Comparison of ENCODE assay signal across 1 cellular context in genomic region chr5:119379929-119380328, GRCh38.
TF ChIP-seq lines count a peak whose summit lies in the region.

No MANE protein-coding gene starts in this region.

TF ChIP-seq in WTC11, 78 proteins besides CTCF, POLR2A, EP300 and RAD21 (continued from another document):
- no peak for TF ChIP-seq ZNF532 (CRISPR knock-in tag; IDR thresholded peaks at IDR 0.05; ENCODE audit: borderline replicate concordance)
- TF ChIP-seq TCF7 (CRISPR knock-in tag; IDR thresholded peaks at IDR 0.05; ENCODE audit: low read depth) = no peak
- no peak for TF ChIP-seq OVOL2 (CRISPR knock-in tag; IDR thresholded peaks at IDR 0.05; ENCODE audit: borderline replicate concordance)
- TF ChIP-seq PRRX2 (CRISPR knock-in tag; IDR thresholded peaks at IDR 0.05) = no peak
- TF ChIP-seq FOXK1 (CRISPR knock-in tag; IDR thresholded peaks at IDR 0.05) = no peak
- no peak for TF ChIP-seq PRDM15 (CRISPR knock-in tag; IDR thresholded peaks at IDR 0.05)
- no peak for TF ChIP-seq TP53 (CRISPR knock-in tag; IDR thresholded peaks at IDR 0.05)
- no peak for TF ChIP-seq GABPB1 (CRISPR knock-in tag; IDR thresholded peaks at IDR 0.05)
- TF ChIP-seq ZNF232 (CRISPR knock-in tag; IDR thresholded peaks at IDR 0.05) = no peak
- TF ChIP-seq FOXP1 (CRISPR knock-in tag; IDR thresholded peaks at IDR 0.05; ENCODE audit: borderline replicate concordance) = no peak
- no peak for TF ChIP-seq TEAD1 (CRISPR knock-in tag; IDR thresholded peaks at IDR 0.05)
- no peak for TF ChIP-seq ARID4B (CRISPR knock-in tag; IDR thresholded peaks at IDR 0.05; ENCODE audit: borderline replicate concordance)
- no peak for TF ChIP-seq MAX (CRISPR knock-in tag; IDR thresholded peaks at IDR 0.05)
- no peak for TF ChIP-seq ATF3 (CRISPR knock-in tag; conservative IDR thresholded peaks at IDR 0.05)
- TF ChIP-seq E2F4 (CRISPR knock-in tag; IDR thresholded peaks at IDR 0.05; ENCODE audit: borderline replicate concordance, low read depth) = no peak
